ENCODE assay signal across 7 cellular contexts in the genomic region with DNA sequence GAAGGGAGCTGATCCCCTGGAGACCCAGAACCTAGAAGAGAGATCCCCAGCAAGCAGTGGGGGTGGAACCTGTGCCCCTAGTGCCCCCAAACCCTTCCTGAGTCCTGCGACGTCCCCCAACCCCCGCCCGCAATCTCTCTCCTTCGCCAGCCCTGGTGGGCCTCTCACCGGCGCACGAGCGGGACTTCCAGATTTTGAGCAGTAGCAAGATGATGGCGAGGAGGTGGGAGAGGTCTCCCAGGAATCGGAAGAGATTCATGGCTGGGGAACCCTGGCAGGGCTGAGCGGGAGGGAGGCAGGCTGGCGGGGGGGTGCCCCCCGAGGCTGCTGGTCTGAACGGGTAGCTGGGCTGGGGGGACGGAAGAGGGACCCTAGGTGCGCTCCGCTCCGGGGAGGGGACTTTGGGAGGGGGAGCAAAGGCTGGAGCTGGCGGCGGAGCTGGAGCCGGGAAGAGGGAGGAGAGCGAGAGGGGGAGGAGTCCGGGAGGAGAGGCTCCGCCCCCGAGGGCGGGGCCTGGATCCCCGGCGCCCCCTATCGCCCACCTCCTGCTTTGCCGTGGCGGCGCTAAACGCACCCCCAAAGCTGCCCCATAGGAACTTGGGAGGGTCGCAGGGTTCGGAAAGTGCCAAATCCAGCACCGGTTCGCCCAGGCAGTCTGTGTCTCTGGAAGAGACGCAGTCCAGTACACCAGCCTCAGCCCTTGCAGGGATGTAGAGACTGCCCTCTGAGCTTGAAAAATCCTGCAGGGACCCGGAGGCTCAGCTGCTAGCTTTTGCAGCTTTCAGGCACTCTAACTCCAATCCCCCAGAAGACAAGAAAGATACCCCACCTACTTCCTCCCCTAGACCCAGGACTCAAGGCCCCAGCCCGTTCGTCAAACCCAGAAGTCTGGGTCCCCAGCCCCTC. TPM values are rescaled to one million over a fixed set of nuclear protein-coding genes. Genes with fewer than 3 reads are reported as not detected.
A peak's percentile ranks its signal among the peaks of the same experiment; 100 is the strongest.
DNase-seq lines count a peak whose midpoint lies in the region; ATAC-seq, FAIRE-seq and TF ChIP-seq lines count a peak whose summit lies in the region.

Gene KDELR1, minus strand, starts transcription at position 452 of the 906 bp plus-strand sequence. Its CDS starts 193 bp downstream, at position 259.

- peak; percentile 85 for DNase-seq in GM12891 (ENCODE audit: insufficient read length, low spot score)
- DNase-seq in NCI-H69 (lab: John Stamatoyannopoulos, UW): peak; percentile 87
- peak; percentile 76 for DNase-seq in activated CD8-positive, alpha-beta T cell treated with anti-CD3 and anti-CD28 coated beads, Interleukin-2, amount 10 ng/mL, durations not matched to agents 7 days and 5 days
- DNase-seq in effector CD8-positive, alpha-beta T cell (lab: John Stamatoyannopoulos, UW): peak; percentile 58
- DNase-seq in lung microvascular endothelial cell (ENCODE audit: low read depth in 2 of 2): peak; percentile 75 to 85
- peak in 2 of 3 donors; percentile 61 for DNase-seq in stimulated activated CD4-positive, alpha-beta T cell treated with anti-CD3 and anti-CD28 coated beads, TNF-alpha, amount 100 ng/mL, for 48 hours (ENCODE audit: low read depth in 3 of 3)

- peaks cover 16% of the 10 kb centered on the region for H3K36me3 Mint-ChIP-seq in activated CD8-positive, alpha-beta T cell treated with anti-CD3 and anti-CD28 coated beads, Interleukin-2, amount 10 ng/mL, durations not matched to agents 7 days and 5 days (ENCODE audit: low read depth)

- POLR2A ChIA-PET in activated CD8-positive, alpha-beta T cell treated with anti-CD3 and anti-CD28 coated beads, Interleukin-2, amount 10 ng/mL, durations not matched to agents 7 days and 5 days (lab: Charles Lee): interaction anchor here (0.6 to 2.0 kb wide), 7 partner anchors 11 to 127 kb away, joined by 3 to 15 read pairs (median 3); partner anchors contain the start of genes SYNGR4 and TMEM143

- peak; percentile 86 for FAIRE-seq in GM12891 (lab: Jason Lieb, UNC)

- peak within 1 kb of the TSS; percentile 93 for H3K27ac Mint-ChIP-seq in activated CD8-positive, alpha-beta T cell treated with anti-CD3 and anti-CD28 coated beads, Interleukin-2, amount 10 ng/mL, durations not matched to agents 7 days and 5 days

- no peak for TF ChIP-seq POLR2A in GM12891 (IDR thresholded peaks at IDR 0.05; ENCODE audit: low read depth, low read length)

- peak within 1 kb of the TSS; percentile 95 for H3K4me3 Mint-ChIP-seq in activated CD8-positive, alpha-beta T cell treated with anti-CD3 and anti-CD28 coated beads, Interleukin-2, amount 10 ng/mL, durations not matched to agents 7 days and 5 days

- H3K27me3 Mint-ChIP-seq in activated CD8-positive, alpha-beta T cell treated with anti-CD3 and anti-CD28 coated beads, Interleukin-2, amount 10 ng/mL, durations not matched to agents 7 days and 5 days (ENCODE audit: low read depth): peaks cover 39% of the 10 kb centered on the region

- H3K4me1 Mint-ChIP-seq in activated CD8-positive, alpha-beta T cell treated with anti-CD3 and anti-CD28 coated beads, Interleukin-2, amount 10 ng/mL, durations not matched to agents 7 days and 5 days (ENCODE audit: low read depth): peaks cover 30% of the 10 kb centered on the region

- CTCF ChIA-PET in activated CD8-positive, alpha-beta T cell treated with anti-CD3 and anti-CD28 coated beads, Interleukin-2, amount 10 ng/mL, durations not matched to agents 7 days and 5 days (lab: Charles Lee): interaction anchor here (0.7 to 2.4 kb wide), 35 partner anchors 8 to 647 kb away, joined by 3 to 43 read pairs (median 4); partner anchors contain the start of genes EMP3, SYNGR4, TMEM143 and ZNF114

- no peaks in the 10 kb centered on the region for H3K9me3 Mint-ChIP-seq in activated CD8-positive, alpha-beta T cell treated with anti-CD3 and anti-CD28 coated beads, Interleukin-2, amount 10 ng/mL, durations not matched to agents 7 days and 5 days (ENCODE audit: insufficient read depth)

- ATAC-seq in HG02981 (IDR thresholded peaks at IDR 0.05; ENCODE audit: unreplicated experiment): peak; percentile 60
- ATAC-seq in activated CD8-positive, alpha-beta T cell treated with anti-CD3 and anti-CD28 coated beads, Interleukin-2, amount 10 ng/mL, durations not matched to agents 7 days and 5 days: peak; percentile 81

TF ChIP-seq in GM12891, 5 proteins besides CTCF, POLR2A, EP300 and RAD21:
- TF ChIP-seq PAX5 (IDR thresholded peaks at IDR 0.05; ENCODE audit: insufficient read depth, low read length, severe bottlenecking) (no peak), POU2F2 (IDR thresholded peaks at IDR 0.05; ENCODE audit: low read depth, low read length) (0 out of 2 replicates have a peak, but pooled peaks have one; percentile 26)

RNA-seq across cellular contexts. Expression of gene KDELR1, which starts in this region (rescaled TPM):
- 42.8 TPM for polyA plus RNA-seq in GM12891 (2012; ENCODE audit: low read depth, missing spikeins)
- total RNA-seq in activated CD8-positive, alpha-beta T cell treated with anti-CD3 and anti-CD28 coated beads, Interleukin-2, amount 10 ng/mL, durations not matched to agents 7 days and 5 days: 10 to 100 TPM; 70.3 to 71.3 TPM
- total RNA-seq in lung microvascular endothelial cell: 34.9 and 37.0 TPM in 2 replicates

Comparison
In these comparisons a context has a peak if more than half of its experiments do, and no peak if none do; other contexts are left out.
1. Peak in every context shown above with its lines: DNase-seq and ATAC-seq.